Comparison of ENCODE assay signal across 8 cellular contexts in the genomic region with DNA sequence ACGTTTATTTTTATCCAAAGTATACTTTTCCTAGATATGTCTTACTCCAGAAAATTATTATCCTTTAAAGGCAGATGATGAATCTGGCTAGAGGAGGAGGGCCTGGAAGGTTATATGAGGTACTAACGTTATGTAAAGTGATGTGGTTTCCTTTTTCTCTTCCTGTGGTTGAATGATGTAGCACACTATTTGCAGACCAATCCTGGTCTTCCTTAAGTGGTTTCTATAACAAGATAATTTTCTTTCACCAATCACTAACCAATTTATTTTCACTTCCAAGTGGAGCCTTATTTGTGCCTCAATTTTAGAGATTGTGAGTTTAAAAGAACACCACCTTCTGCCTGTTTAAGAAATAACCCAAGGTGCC.
DNase-seq lines count a peak whose midpoint lies in the region; ATAC-seq and TF ChIP-seq lines count a peak whose summit lies in the region.

No MANE protein-coding gene starts in this region.

- DNase-seq in amniotic epithelial cell (ENCODE audit: low read depth) (peak; percentile 25), T1000 (lab: John Stamatoyannopoulos, UW) (no peak), thyroid gland (no peak), activated T-cell treated with anti-CD3 and anti-CD28 coated beads for 4 hours (no peak), activated gamma-delta T cell treated with Interleukin-2 at 50 U/mL for 16 hours (no peak)

- H3K36me3 ChIP-seq in thyroid gland = no peaks in the 10 kb centered on the region

- H3K9me3 ChIP-seq in thyroid gland = no peaks in the 10 kb centered on the region

- no peaks in the 10 kb centered on the region for H3K4me1 ChIP-seq in thyroid gland

- WGBS in thyroid gland, 2 donors = 43 to 57% methylated on average over 2 of the region's 2 CpGs

- TF ChIP-seq POLR2A in thyroid gland (IDR thresholded peaks at IDR 0.05) = no peak

- ATAC-seq in GM18498 (IDR thresholded peaks at IDR 0.05; ENCODE audit: unreplicated experiment) = peak; percentile 55
- peak; percentile 62 for ATAC-seq in GM21528 (IDR thresholded peaks at IDR 0.05; ENCODE audit: low FRiP score, unreplicated experiment)
- ATAC-seq in HG03521 (IDR thresholded peaks at IDR 0.05; ENCODE audit: unreplicated experiment) = peak; percentile 31

- intact Hi-C loops in thyroid gland (cut with DNase I) = no loop called here

- no peaks in the 10 kb centered on the region for H3K27me3 ChIP-seq in thyroid gland

- no peak overlapping the region for H3K4me3 ChIP-seq in thyroid gland (replicated peaks in 1 of 3)

- no peak for TF ChIP-seq CTCF in thyroid gland (IDR thresholded peaks at IDR 0.05)

- no peak overlapping the region for H3K27ac ChIP-seq in thyroid gland
